8 cellular contexts compared by ENCODE assay signal in genomic region chr16:89575247-89576172, GRCh38. TPM values are rescaled to one million over a fixed set of nuclear protein-coding genes. Genes with fewer than 3 reads are reported as not detected.
DNase-seq lines count a peak whose midpoint lies in the region; TF ChIP-seq lines count a peak whose summit lies in the region.

CPNE7 (plus strand) TSS chr16:89575758; CDS start chr16:89575898, 140 bp downstream.

- peak within 1 kb of the TSS; percentile 73 for H3K4me2 ChIP-seq in parathyroid adenoma (ENCODE audit: low read length)

- H3K27ac ChIP-seq in ectodermal cell (ENCODE audit: insufficient read depth, low read depth, low read length, poor library complexity, severe bottlenecking) (no peak within 1 kb of the TSS), parathyroid adenoma (no peak within 1 kb of the TSS)

- no peaks in the 10 kb centered on the region for H3K9me3 ChIP-seq in ectodermal cell (ENCODE audit: control insufficient read depth, low read length)
- no peaks in the 10 kb centered on the region for H3K9me3 ChIP-seq in parathyroid adenoma (ENCODE audit: control insufficient read depth, low read length)

- H3K36me3 ChIP-seq in ectodermal cell (ENCODE audit: control insufficient read depth, insufficient read depth, low read length) = no peaks in the 10 kb centered on the region
- no peaks in the 10 kb centered on the region for H3K36me3 ChIP-seq in parathyroid adenoma (ENCODE audit: control insufficient read depth, insufficient read depth, low read length)

- no peak for TF ChIP-seq CTCF in parathyroid adenoma (IDR thresholded peaks at IDR 0.05)

- peak within 1 kb of the TSS; percentile 60 for H2AFZ ChIP-seq in parathyroid adenoma

- H3K9ac ChIP-seq in parathyroid adenoma = no peak within 1 kb of the TSS

- peak within 1 kb of the TSS; percentile 33 for H3K4me3 ChIP-seq in ectodermal cell (ENCODE audit: insufficient read depth, low read depth, low read length)
- peak within 1 kb of the TSS; percentile 37 for H3K4me3 ChIP-seq in parathyroid adenoma (ENCODE audit: low read depth, low read length)

- WGBS in ectodermal cell, 2 experiments = 2% methylated on average over 105 of the region's 105 CpGs

- DNase-seq in NCI-H82 (lab: John Stamatoyannopoulos, UW) = peak; percentile 35
- no peak for DNase-seq in NCI-H82 treated with DMSO at 0.1 percent for 48 hours (lab: John Stamatoyannopoulos, UW; ENCODE audit: unreplicated experiment)
- DNase-seq in NCI-H2171 (lab: John Stamatoyannopoulos, UW) = peak; percentile 29
- no peak for DNase-seq in NCI-H1694 (lab: John Stamatoyannopoulos, UW)
- DNase-seq in SKM-1 (lab: John Stamatoyannopoulos, UW; ENCODE audit: unreplicated experiment) = no peak
- no peak for DNase-seq in cerebellar nuclear complex (lab: John Stamatoyannopoulos, UW)

- H3K27me3 ChIP-seq in ectodermal cell (ENCODE audit: control insufficient read depth, insufficient read depth, low read length, poor library complexity, severe bottlenecking) (peaks cover 43% of the 10 kb centered on the region), parathyroid adenoma (ENCODE audit: control insufficient read depth, insufficient read depth, low read length) (no peaks in the 10 kb centered on the region)

- H3K4me1 ChIP-seq in ectodermal cell (ENCODE audit: control insufficient read depth, insufficient read depth, low read length) (no peaks in the 10 kb centered on the region), parathyroid adenoma (peaks cover 16% of the 10 kb centered on the region)

- H3K79me2 ChIP-seq in parathyroid adenoma = no peaks in the 10 kb centered on the region

RNA-seq across cellular contexts. Expression of gene CPNE7, which starts in this region (rescaled TPM):
- 6.8 TPM for polyA plus RNA-seq in ectodermal cell (2013, experiment 1 of 4)
- polyA plus RNA-seq in ectodermal cell (2013, experiment 2 of 4) = 8.5 TPM
- polyA plus RNA-seq in ectodermal cell (2013, experiment 3 of 4) = 9.5 TPM
- 5.8 TPM for polyA plus RNA-seq in ectodermal cell (2013, experiment 4 of 4)

Comparison
In these comparisons a context has a peak if more than half of its experiments do, and no peak if none do; other contexts are left out.
1. DNase-seq: peak in NCI-H82 (single experiment) and NCI-H2171 (single experiment); none in NCI-H82 treated with DMSO at 0.1 percent for 48 hours (single experiment), NCI-H1694 (single experiment), SKM-1 (single experiment) and cerebellar nuclear complex (0 of 2).